ENCODE assay signal across 16 cellular contexts in genomic region chr12:49565119-49565955, GRCh38. TPM values are rescaled to one million over a fixed set of nuclear protein-coding genes. Genes with fewer than 3 reads are reported as not detected.
DNase-seq lines count a peak whose midpoint lies in the region; ATAC-seq and TF ChIP-seq lines count a peak whose summit lies in the region.
"Had no signal": no experiment of that assay in that cellular context is flagged by ENCODE, and none has a peak within 500 bp of the region (broad histone marks: within the 10 kb centered on the region; RNA-seq: fewer than 3 reads in every experiment).

No MANE protein-coding gene starts in this region.

- no peaks in the 10 kb centered on the region for H3K27me3 Mint-ChIP-seq in activated naive CD4-positive, alpha-beta T cell treated with anti-CD3 and anti-CD28 coated beads, Interleukin-2, amount 10 ng/mL, durations not matched to agents 7 days and 5 days
- no peaks in the 10 kb centered on the region for H3K27me3 Mint-ChIP-seq in central memory CD8-positive, alpha-beta T cell
- no peaks in the 10 kb centered on the region for H3K27me3 Mint-ChIP-seq in type B pancreatic cell

- CTCF ChIA-PET in activated naive CD4-positive, alpha-beta T cell treated with anti-CD3 and anti-CD28 coated beads, Interleukin-2, amount 10 ng/mL, durations not matched to agents 7 days and 5 days (lab: Charles Lee) = interaction anchor here (0.6 to 6.4 kb wide), 7 partner anchors 9 to 206 kb away, joined by 3 to 42 read pairs (median 4); partner anchors contain the start of gene PRPF40B

- peak overlapping the region; percentile 48 for H3K4me3 Mint-ChIP-seq in activated naive CD4-positive, alpha-beta T cell treated with anti-CD3 and anti-CD28 coated beads, Interleukin-2, amount 10 ng/mL, durations not matched to agents 7 days and 5 days
- H3K4me3 Mint-ChIP-seq in central memory CD8-positive, alpha-beta T cell = peak overlapping the region; percentile 40
- peak overlapping the region; percentile 25 for H3K4me3 Mint-ChIP-seq in type B pancreatic cell

- H3K36me3 Mint-ChIP-seq in activated naive CD4-positive, alpha-beta T cell treated with anti-CD3 and anti-CD28 coated beads, Interleukin-2, amount 10 ng/mL, durations not matched to agents 7 days and 5 days = peaks cover 46% of the 10 kb centered on the region
- H3K36me3 Mint-ChIP-seq in central memory CD8-positive, alpha-beta T cell (ENCODE audit: insufficient read depth) = peaks cover 45% of the 10 kb centered on the region
- peaks cover 3% of the 10 kb centered on the region for H3K36me3 Mint-ChIP-seq in type B pancreatic cell

- H3K9me3 Mint-ChIP-seq in activated naive CD4-positive, alpha-beta T cell treated with anti-CD3 and anti-CD28 coated beads, Interleukin-2, amount 10 ng/mL, durations not matched to agents 7 days and 5 days = no peaks in the 10 kb centered on the region
- H3K9me3 Mint-ChIP-seq in central memory CD8-positive, alpha-beta T cell = no peaks in the 10 kb centered on the region
- H3K9me3 Mint-ChIP-seq in type B pancreatic cell = no peaks in the 10 kb centered on the region

- ATAC-seq in central memory CD8-positive, alpha-beta T cell (replicated peaks; ENCODE audit: extremely low read depth, poor library complexity, severe bottlenecking) = no peak
- no peak for ATAC-seq in GM21390 (IDR thresholded peaks at IDR 0.05; ENCODE audit: unreplicated experiment)
- ATAC-seq: gastroesophageal sphincter had no signal

- H3K27ac Mint-ChIP-seq in activated naive CD4-positive, alpha-beta T cell treated with anti-CD3 and anti-CD28 coated beads, Interleukin-2, amount 10 ng/mL, durations not matched to agents 7 days and 5 days = peak overlapping the region; percentile 83
- H3K27ac Mint-ChIP-seq in central memory CD8-positive, alpha-beta T cell (ENCODE audit: low read depth) = no peak overlapping the region
- H3K27ac Mint-ChIP-seq in type B pancreatic cell = no peak overlapping the region

- peaks cover 70% of the 10 kb centered on the region for H3K4me1 Mint-ChIP-seq in activated naive CD4-positive, alpha-beta T cell treated with anti-CD3 and anti-CD28 coated beads, Interleukin-2, amount 10 ng/mL, durations not matched to agents 7 days and 5 days
- H3K4me1 Mint-ChIP-seq in central memory CD8-positive, alpha-beta T cell = peaks cover 47% of the 10 kb centered on the region
- H3K4me1 Mint-ChIP-seq in type B pancreatic cell (ENCODE audit: unreplicated experiment) = peaks cover 11% of the 10 kb centered on the region

- TF ChIP-seq CTCF in type B pancreatic cell (conservative IDR thresholded peaks at IDR 0.05) = no peak

- DNase-seq in activated naive CD4-positive, alpha-beta T cell treated with anti-CD3 and anti-CD28 coated beads, Interleukin-2, amount 10 ng/mL, durations not matched to agents 7 days and 5 days = no peak
- no peak for DNase-seq in activated naive CD4-positive, alpha-beta T cell (lab: John Stamatoyannopoulos, UW)
- DNase-seq in central memory CD8-positive, alpha-beta T cell (ENCODE audit: low spot score in 2 of 2) = no peak
- peak; percentile 80 for DNase-seq in myocyte (ENCODE audit: low read depth)
- no peak for DNase-seq in type B pancreatic cell (ENCODE audit: extremely low spot score, unreplicated experiment)
- DNase-seq in stimulated activated CD4-positive, alpha-beta T cell treated with anti-CD3 and anti-CD28 coated beads, Interleukin-1b, Interleukin-23, amount 100 ng/mL, for 48 hours = no peak
- DNase-seq in HCEC 1CT = no peak
- DNase-seq: DMS53; KBM-7; NCI-H1436 treated with DMSO at 0.1 percent for 48 hours; NCI-H524; stimulated activated CD4-positive, alpha-beta T cell treated with anti-CD3 and anti-CD28 coated beads, Interleukin-12 subunit alpha, Interleukin-12 subunit beta, amount 100 ng/mL, for 4 hours; transverse colon had no signal

RNA-seq across cellular contexts. Expression of gene MCRS1, which starts 2.6 kb away (rescaled TPM):
- 72.1 and 98.1 TPM in 2 replicates for total RNA-seq in myocyte
- 56.3 TPM for polyA plus RNA-seq in myocyte (2012)
- 60.6 and 61.8 TPM in 2 replicates for total RNA-seq in type B pancreatic cell (ENCODE audit: low replicate concordance)

RNA-seq across cellular contexts. Expression of gene KCNH3, which starts 26.5 kb away (rescaled TPM):
- total RNA-seq in myocyte (8.9 and 11.9 TPM in 2 replicates), type B pancreatic cell (ENCODE audit: low replicate concordance) (0.72 and 1.8 TPM in 2 replicates)
- 2.3 TPM for polyA plus RNA-seq in myocyte (2012)

RNA-seq across cellular contexts. Expression of gene FAM186B, which starts 40.1 kb away (rescaled TPM):
- total RNA-seq in myocyte = 0.10 and 0.27 TPM in 2 replicates
- polyA plus RNA-seq in myocyte (2012) = 0.79 TPM
- total RNA-seq in type B pancreatic cell (ENCODE audit: low replicate concordance) = 0.14 and 0.21 TPM in 2 replicates
- polyA plus RNA-seq: neural cell had no signal

RNA-seq across cellular contexts. Expression of gene PRPF40B, which starts 58.0 kb away (rescaled TPM):
- total RNA-seq in myocyte = 12.4 and 14.7 TPM in 2 replicates
- polyA plus RNA-seq in myocyte (2012) = 17.3 TPM
- total RNA-seq in type B pancreatic cell (ENCODE audit: low replicate concordance) = 25.0 and 35.4 TPM in 2 replicates
